Comparison of ENCODE assay signal across 1 cellular context in the genomic region with DNA sequence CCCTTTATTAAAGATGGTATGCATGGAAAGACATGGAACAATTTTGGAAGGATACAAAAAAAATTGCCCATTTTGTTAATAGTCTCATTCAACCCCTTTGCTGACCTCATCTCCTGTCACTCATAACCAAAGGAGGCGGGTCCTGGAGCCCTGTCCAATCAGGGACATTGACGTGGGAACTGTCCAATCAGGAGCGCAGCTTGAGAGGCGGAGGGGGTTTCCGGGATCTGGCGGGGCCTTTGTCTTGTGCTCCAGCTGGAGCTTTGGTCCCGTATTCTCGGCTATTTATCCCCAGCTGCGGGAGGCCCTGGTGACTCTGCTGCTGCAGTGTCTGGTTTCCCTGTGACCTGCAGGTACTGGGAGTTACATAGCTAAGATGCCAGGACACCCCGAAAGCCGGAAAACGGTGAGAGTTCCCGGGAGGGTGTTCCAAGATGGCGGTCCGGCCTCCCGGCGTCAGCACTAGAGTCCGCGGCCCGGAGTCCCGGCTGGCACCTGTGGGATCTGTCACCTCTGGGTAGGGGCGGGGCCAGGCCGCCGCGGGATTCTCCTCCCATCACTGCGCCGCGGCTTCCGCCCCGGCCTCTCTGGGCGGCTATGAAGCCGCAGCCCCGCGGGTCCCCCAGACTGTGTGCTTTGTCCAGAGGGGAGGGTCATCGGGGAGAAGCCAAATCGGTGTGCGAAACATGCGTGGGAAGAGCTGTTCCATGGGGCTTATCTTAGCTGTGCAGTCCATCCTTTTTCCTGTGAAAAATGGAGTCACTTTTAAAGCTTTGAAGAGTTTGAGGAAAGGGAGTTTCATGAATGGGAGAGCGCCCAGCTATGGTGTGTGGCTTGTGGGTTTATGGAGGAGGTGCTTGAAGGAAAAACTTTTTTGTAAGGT.
A peak's percentile ranks its signal among the peaks of the same experiment; 100 is the strongest.
TF ChIP-seq lines count a peak whose summit lies in the region.

Gene ZNF678 (plus strand): TSS at position 238 of the 883 bp plus-strand sequence. CDS start 87,436 bp downstream, outside the sequence.

TF ChIP-seq in K562, 482 proteins besides CTCF, POLR2A, EP300 and RAD21 (continued from another document and continues in another):
- TF ChIP-seq ZBTB1 (CRISPR knock-in tag; IDR thresholded peaks at IDR 0.05; ENCODE audit: borderline replicate concordance, low read depth) (peak; percentile 85), TEAD2 (tag; IDR thresholded peaks at IDR 0.05) (no peak), POLR3A (IDR thresholded peaks at IDR 0.05; ENCODE audit: borderline replicate concordance, extremely low read depth, insufficient read depth, insufficient read length) (no peak), HEY1 (CRISPR knock-in tag; IDR thresholded peaks at IDR 0.05; ENCODE audit: borderline replicate concordance) (no peak), ETV1 (tag; conservative IDR thresholded peaks at IDR 0.05; ENCODE audit: low read depth) (peak; percentile 73), STAG1 (CRISPR knock-in tag; IDR thresholded peaks at IDR 0.05; ENCODE audit: borderline replicate concordance) (no peak), JUND (IDR thresholded peaks at IDR 0.05; ENCODE audit: borderline replicate concordance, low read depth, low read length) (peak; percentile 98), JUND (tag; IDR thresholded peaks at IDR 0.05; ENCODE audit: borderline replicate concordance, low read depth, low read length) (peak; percentile 96), ZNF24 (IDR thresholded peaks at IDR 0.05) (0 out of 2 replicates have a peak, but pooled peaks have one; percentile 12), GTF2E2 (tag; IDR thresholded peaks at IDR 0.05) (peak; percentile 51), U2AF2 (optimal IDR thresholded peaks at IDR 0.05; ENCODE audit: low read depth, low read length) (no peak), RFX7 (CRISPR knock-in tag; IDR thresholded peaks at IDR 0.05) (no peak), MAFG (tag; conservative IDR thresholded peaks at IDR 0.05) (no peak), ADNP (tag; IDR thresholded peaks at IDR 0.05) (no peak), NKRF (IDR thresholded peaks at IDR 0.05; ENCODE audit: borderline replicate concordance) (peak; percentile 78; the same call in 1 of the 2 replicates), ZNF586 (CRISPR knock-in tag; conservative IDR thresholded peaks at IDR 0.05) (no peak), HNRNPL (IDR thresholded peaks at IDR 0.05; ENCODE audit: low read depth, low read length) (peak; percentile 70; the same call in 1 of the 2 replicates), ZBTB9 (CRISPR knock-in tag; IDR thresholded peaks at IDR 0.05) (0 out of 2 replicates have a peak, but pooled peaks have one; percentile 37), CAMTA2 (CRISPR knock-in tag; conservative IDR thresholded peaks at IDR 0.05) (no peak), TRIM28 (IDR thresholded peaks at IDR 0.05) (no peak; the same call in none of the 2 replicates), NUFIP1 (IDR thresholded peaks at IDR 0.05; ENCODE audit: partially characterized antibody) (no peak), POLR2H (tag; IDR thresholded peaks at IDR 0.05; ENCODE audit: low read depth) (peak; percentile 85), TAL1 (IDR thresholded peaks at IDR 0.05) (peak; percentile 77), POU5F1 (IDR thresholded peaks at IDR 0.05; ENCODE audit: borderline replicate concordance, low read depth, low read length, partially characterized antibody) (no peak), THRAP3 (IDR thresholded peaks at IDR 0.05; ENCODE audit: borderline replicate concordance) (no peak), CBFA2T2 (conservative IDR thresholded peaks at IDR 0.05) (peak; percentile 70), HNRNPLL (IDR thresholded peaks at IDR 0.05; ENCODE audit: low read depth, low read length, poor library complexity, severe bottlenecking) (peak; percentile 70), SMARCC2 (IDR thresholded peaks at IDR 0.05; ENCODE audit: low read depth) (peak; percentile 75; the same call in 1 of the 2 replicates), HIVEP1 (CRISPR knock-in tag; IDR thresholded peaks at IDR 0.05) (0 out of 2 replicates have a peak, but pooled peaks have one; percentile 54), RBM14 (IDR thresholded peaks at IDR 0.05; ENCODE audit: borderline replicate concordance, insufficient read depth, low read depth, low read length) (no peak), MEF2A (IDR thresholded peaks at IDR 0.05; ENCODE audit: control insufficient read depth, low read depth, low read length) (no peak), YBX1 (IDR thresholded peaks at IDR 0.05) (no peak), HNRNPUL1 (IDR thresholded peaks at IDR 0.05; ENCODE audit: low read length) (no peak), MTA3 (IDR thresholded peaks at IDR 0.05; ENCODE audit: borderline replicate concordance) (peak; percentile 80), HDAC6 (IDR thresholded peaks at IDR 0.05; ENCODE audit: low read depth, low read length) (no peak), ZNF764 (CRISPR knock-in tag; IDR thresholded peaks at IDR 0.05; ENCODE audit: low read depth) (no peak), CHD4 (IDR thresholded peaks at IDR 0.05; ENCODE audit: insufficient read depth, insufficient replicate concordance, low read depth, low read length, poor library complexity, severe bottlenecking) (no peak), PHF21A (IDR thresholded peaks at IDR 0.05; ENCODE audit: borderline replicate concordance, low read depth) (no peak), FIP1L1 (IDR thresholded peaks at IDR 0.05; ENCODE audit: low read depth, low read length, poor library complexity, severe bottlenecking) (no peak), BRD4 (IDR thresholded peaks at IDR 0.05) (no peak), ZNF436 (CRISPR knock-in tag; IDR thresholded peaks at IDR 0.05) (no peak), MLX (CRISPR knock-in tag; conservative IDR thresholded peaks at IDR 0.05) (no peak), CBX3 (IDR thresholded peaks at IDR 0.05; ENCODE audit: borderline replicate concordance in 1 of 2, low read length in 2 of 2) (no peak), FOXJ3 (CRISPR knock-in tag; IDR thresholded peaks at IDR 0.05) (no peak), TBP (optimal IDR thresholded peaks at IDR 0.05; ENCODE audit: low read depth, low read length) (peak; percentile 51), STAT5A (IDR thresholded peaks at IDR 0.05; ENCODE audit: borderline replicate concordance, low read length) (peak; percentile 65), MCM5 (IDR thresholded peaks at IDR 0.05; ENCODE audit: low read depth) (no peak), NRF1 (conservative IDR thresholded peaks at IDR 0.05 in 1 of 2, IDR thresholded peaks at IDR 0.05 in 1 of 2) (peak; percentile 81 to 83), RBM17 (IDR thresholded peaks at IDR 0.05; ENCODE audit: borderline replicate concordance, low read depth, low read length) (no peak)
- TF ChIP-seq, protein P1, sequence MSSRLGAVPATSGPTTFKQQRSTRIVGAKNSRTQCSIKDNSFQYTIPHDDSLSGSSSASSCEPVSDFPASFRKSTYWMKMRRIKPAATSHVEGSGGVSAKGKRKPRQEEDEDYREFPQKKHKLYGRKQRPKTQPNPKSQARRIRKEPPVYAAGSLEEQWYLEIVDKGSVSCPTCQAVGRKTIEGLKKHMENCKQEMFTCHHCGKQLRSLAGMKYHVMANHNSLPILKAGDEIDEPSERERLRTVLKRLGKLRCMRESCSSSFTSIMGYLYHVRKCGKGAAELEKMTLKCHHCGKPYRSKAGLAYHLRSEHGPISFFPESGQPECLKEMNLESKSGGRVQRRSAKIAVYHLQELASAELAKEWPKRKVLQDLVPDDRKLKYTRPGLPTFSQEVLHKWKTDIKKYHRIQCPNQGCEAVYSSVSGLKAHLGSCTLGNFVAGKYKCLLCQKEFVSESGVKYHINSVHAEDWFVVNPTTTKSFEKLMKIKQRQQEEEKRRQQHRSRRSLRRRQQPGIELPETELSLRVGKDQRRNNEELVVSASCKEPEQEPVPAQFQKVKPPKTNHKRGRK (tag; IDR thresholded peaks at IDR 0.05) = no peak
- TF ChIP-seq, protein P2, sequence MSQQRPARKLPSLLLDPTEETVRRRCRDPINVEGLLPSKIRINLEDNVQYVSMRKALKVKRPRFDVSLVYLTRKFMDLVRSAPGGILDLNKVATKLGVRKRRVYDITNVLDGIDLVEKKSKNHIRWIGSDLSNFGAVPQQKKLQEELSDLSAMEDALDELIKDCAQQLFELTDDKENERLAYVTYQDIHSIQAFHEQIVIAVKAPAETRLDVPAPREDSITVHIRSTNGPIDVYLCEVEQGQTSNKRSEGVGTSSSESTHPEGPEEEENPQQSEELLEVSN (IDR thresholded peaks at IDR 0.05; ENCODE audit: borderline replicate concordance in 1 of 2, extremely low read depth in 1 of 2, insufficient read depth in 1 of 2, insufficient read length in 1 of 2, low read depth in 1 of 2, low read length in 1 of 2, poor library complexity in 1 of 2, severe bottlenecking in 1 of 2) = peak in 1 of 2 experiments; percentile 55
- TF ChIP-seq, protein P3, sequence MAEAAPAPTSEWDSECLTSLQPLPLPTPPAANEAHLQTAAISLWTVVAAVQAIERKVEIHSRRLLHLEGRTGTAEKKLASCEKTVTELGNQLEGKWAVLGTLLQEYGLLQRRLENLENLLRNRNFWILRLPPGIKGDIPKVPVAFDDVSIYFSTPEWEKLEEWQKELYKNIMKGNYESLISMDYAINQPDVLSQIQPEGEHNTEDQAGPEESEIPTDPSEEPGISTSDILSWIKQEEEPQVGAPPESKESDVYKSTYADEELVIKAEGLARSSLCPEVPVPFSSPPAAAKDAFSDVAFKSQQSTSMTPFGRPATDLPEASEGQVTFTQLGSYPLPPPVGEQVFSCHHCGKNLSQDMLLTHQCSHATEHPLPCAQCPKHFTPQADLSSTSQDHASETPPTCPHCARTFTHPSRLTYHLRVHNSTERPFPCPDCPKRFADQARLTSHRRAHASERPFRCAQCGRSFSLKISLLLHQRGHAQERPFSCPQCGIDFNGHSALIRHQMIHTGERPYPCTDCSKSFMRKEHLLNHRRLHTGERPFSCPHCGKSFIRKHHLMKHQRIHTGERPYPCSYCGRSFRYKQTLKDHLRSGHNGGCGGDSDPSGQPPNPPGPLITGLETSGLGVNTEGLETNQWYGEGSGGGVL (CRISPR knock-in tag; IDR thresholded peaks at IDR 0.05) = no peak
- TF ChIP-seq, protein P4, sequence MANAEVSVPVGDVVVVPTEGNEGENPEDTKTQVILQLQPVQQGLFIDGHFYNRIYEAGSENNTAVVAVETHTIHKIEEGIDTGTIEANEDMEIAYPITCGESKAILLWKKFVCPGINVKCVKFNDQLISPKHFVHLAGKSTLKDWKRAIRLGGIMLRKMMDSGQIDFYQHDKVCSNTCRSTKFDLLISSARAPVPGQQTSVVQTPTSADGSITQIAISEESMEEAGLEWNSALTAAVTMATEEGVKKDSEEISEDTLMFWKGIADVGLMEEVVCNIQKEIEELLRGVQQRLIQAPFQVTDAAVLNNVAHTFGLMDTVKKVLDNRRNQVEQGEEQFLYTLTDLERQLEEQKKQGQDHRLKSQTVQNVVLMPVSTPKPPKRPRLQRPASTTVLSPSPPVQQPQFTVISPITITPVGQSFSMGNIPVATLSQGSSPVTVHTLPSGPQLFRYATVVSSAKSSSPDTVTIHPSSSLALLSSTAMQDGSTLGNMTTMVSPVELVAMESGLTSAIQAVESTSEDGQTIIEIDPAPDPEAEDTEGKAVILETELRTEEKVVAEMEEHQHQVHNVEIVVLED (CRISPR knock-in tag; IDR thresholded peaks at IDR 0.05) = no peak
- TF ChIP-seq, protein P5, sequence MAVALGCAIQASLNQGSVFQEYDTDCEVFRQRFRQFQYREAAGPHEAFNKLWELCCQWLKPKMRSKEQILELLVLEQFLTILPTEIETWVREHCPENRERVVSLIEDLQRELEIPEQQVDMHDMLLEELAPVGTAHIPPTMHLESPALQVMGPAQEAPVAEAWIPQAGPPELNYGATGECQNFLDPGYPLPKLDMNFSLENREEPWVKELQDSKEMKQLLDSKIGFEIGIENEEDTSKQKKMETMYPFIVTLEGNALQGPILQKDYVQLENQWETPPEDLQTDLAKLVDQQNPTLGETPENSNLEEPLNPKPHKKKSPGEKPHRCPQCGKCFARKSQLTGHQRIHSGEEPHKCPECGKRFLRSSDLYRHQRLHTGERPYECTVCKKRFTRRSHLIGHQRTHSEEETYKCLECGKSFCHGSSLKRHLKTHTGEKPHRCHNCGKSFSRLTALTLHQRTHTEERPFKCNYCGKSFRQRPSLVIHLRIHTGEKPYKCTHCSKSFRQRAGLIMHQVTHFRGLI (CRISPR knock-in tag; IDR thresholded peaks at IDR 0.05) = no peak
- TF ChIP-seq, protein P6, sequence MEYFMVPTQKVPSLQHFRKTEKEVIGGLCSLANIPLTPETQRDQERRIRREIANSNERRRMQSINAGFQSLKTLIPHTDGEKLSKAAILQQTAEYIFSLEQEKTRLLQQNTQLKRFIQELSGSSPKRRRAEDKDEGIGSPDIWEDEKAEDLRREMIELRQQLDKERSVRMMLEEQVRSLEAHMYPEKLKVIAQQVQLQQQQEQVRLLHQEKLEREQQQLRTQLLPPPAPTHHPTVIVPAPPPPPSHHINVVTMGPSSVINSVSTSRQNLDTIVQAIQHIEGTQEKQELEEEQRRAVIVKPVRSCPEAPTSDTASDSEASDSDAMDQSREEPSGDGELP (CRISPR knock-in tag; IDR thresholded peaks at IDR 0.05; ENCODE audit: borderline replicate concordance) = peak; percentile 97
